In the genomic region with DNA sequence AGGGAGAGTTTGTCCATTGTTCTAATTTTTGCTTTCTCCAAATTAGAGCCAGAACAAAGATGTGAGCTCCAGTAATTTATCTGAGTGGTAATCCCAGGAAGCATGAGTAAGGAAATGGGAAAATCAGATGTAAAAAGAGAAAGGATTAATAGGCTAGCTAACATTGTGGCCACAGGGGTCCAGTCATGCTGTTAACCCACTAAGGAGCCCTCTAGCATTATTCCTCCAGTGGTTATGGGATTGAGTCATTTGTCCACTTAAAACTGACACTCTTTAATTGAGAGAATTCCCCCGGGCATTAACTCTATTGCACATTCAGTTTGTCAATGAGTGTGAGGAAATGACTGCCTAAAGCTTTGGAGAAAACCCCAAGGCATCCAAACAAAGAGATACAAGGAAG, we compare ENCODE assay signal across 18 cellular contexts.
DNase-seq lines count a peak whose midpoint lies in the region; ATAC-seq and TF ChIP-seq lines count a peak whose summit lies in the region.
"Had no signal": no experiment of that assay in that cellular context is flagged by ENCODE, and none has a peak within 500 bp of the region (broad histone marks: within the 10 kb centered on the region; RNA-seq: fewer than 3 reads in every experiment).

No MANE protein-coding gene starts in this region.

- H3K4me3 Mint-ChIP-seq in GM23338 (no peak overlapping the region), glutamatergic neuron (ENCODE audit: unreplicated experiment) (no peak overlapping the region)
- H3K4me3 Mint-ChIP-seq: CD4-positive, alpha-beta memory T cell had no signal

- no peaks in the 10 kb centered on the region for H4K20me1 ChIP-seq in GM23338 (replicated peaks; ENCODE audit: insufficient read depth)

- H3K9me3 Mint-ChIP-seq in GM23338, result no peaks in the 10 kb centered on the region
- H3K9me3 Mint-ChIP-seq in glutamatergic neuron (ENCODE audit: unreplicated experiment), result no peaks in the 10 kb centered on the region

- H3K27ac Mint-ChIP-seq in GM23338 (no peak overlapping the region), glutamatergic neuron (ENCODE audit: unreplicated experiment) (peak overlapping the region; percentile 67)
- H3K27ac Mint-ChIP-seq: CD4-positive, alpha-beta memory T cell had no signal

- ATAC-seq in GM23338 (no peak), GM21367 (IDR thresholded peaks at IDR 0.05; ENCODE audit: unreplicated experiment) (no peak)
- ATAC-seq: Panc1, Right ventricle myocardium inferior had no signal

- no peaks in the 10 kb centered on the region for H3K4me1 Mint-ChIP-seq in GM23338
- peaks cover 16% of the 10 kb centered on the region for H3K4me1 Mint-ChIP-seq in glutamatergic neuron (ENCODE audit: low read depth, unreplicated experiment)
- H3K4me1 Mint-ChIP-seq: CD4-positive, alpha-beta memory T cell had no signal

- no peaks in the 10 kb centered on the region for H3K9me2 ChIP-seq in GM23338 (ENCODE audit: insufficient read depth)
- H3K9me2 ChIP-seq: SK-N-SH had no signal

- WGBS in testis, 2 donors, result 75 to 89% methylated on average over 1 of the region's 1 CpG

- H3K4me2 ChIP-seq in GM23338, result no peak overlapping the region
- H3K4me2 ChIP-seq: SK-N-SH had no signal

- no peaks in the 10 kb centered on the region for H3K27me3 ChIP-seq in GM23338 (ENCODE audit: insufficient read depth)
- H3K27me3 ChIP-seq in testis, result no peaks in the 10 kb centered on the region

- no peak for TF ChIP-seq POLR2A in testis (IDR thresholded peaks at IDR 0.05)

- H3K36me3 Mint-ChIP-seq in GM23338 (ENCODE audit: low read depth) (no peaks in the 10 kb centered on the region), glutamatergic neuron (ENCODE audit: unreplicated experiment) (no peaks in the 10 kb centered on the region)
- H3K36me3 Mint-ChIP-seq: CD4-positive, alpha-beta memory T cell had no signal

- H3K27ac ChIP-seq in GM23338 (ENCODE audit: low read depth) (no peak overlapping the region), testis (no peak overlapping the region)
- H3K27ac ChIP-seq: 22Rv1 had no signal

- intact Hi-C loops in testis (cut with DNase I; ENCODE audit: low total_unique reads), result no loop called here

- H3K27me3 Mint-ChIP-seq in GM23338 (ENCODE audit: insufficient read depth, low read depth, poor library complexity), result no peaks in the 10 kb centered on the region
- peaks cover 2% of the 10 kb centered on the region for H3K27me3 Mint-ChIP-seq in glutamatergic neuron (ENCODE audit: unreplicated experiment)
- H3K27me3 Mint-ChIP-seq: CD4-positive, alpha-beta memory T cell had no signal

- peak overlapping the region; percentile 53 for H2AFZ ChIP-seq in GM23338

- H3K4me3 ChIP-seq in GM23338 (no peak overlapping the region), testis (no peak overlapping the region)

- TF ChIP-seq CTCF in GM23338 (conservative IDR thresholded peaks at IDR 0.05; ENCODE audit: low read depth in 2 of 2) (no peak), glutamatergic neuron (IDR thresholded peaks at IDR 0.05; ENCODE audit: partially characterized antibody, unreplicated experiment) (no peak), testis (IDR thresholded peaks at IDR 0.05) (no peak)

- peak in 2 of 3 experiments; percentile 19 to 71 for DNase-seq in NCI-H1417 (lab: John Stamatoyannopoulos, UW)
- no peak for DNase-seq in NCI-H1417 treated with DMSO at 0.1 percent for 48 hours (lab: John Stamatoyannopoulos, UW)
- DNase-seq in GM23338 (ENCODE audit: low spot score), result no peak
- DNase-seq in NCI-H69 (lab: John Stamatoyannopoulos, UW), result peak; percentile 99
- no peak for DNase-seq in glutamatergic neuron
- no peak for DNase-seq in testis
- no peak for DNase-seq in cerebellum (ENCODE audit: low spot score)
- DNase-seq: CD4-positive, alpha-beta memory T cell; IMR-90; Kasumi-1; NCI-H446 treated with DMSO at 0.1 percent for 48 hours; NCI-H82; SK-N-SH; T-helper 1 cell had no signal

- H3K36me3 ChIP-seq in GM23338 (ENCODE audit: insufficient read depth), result no peaks in the 10 kb centered on the region
- no peaks in the 10 kb centered on the region for H3K36me3 ChIP-seq in testis (ENCODE audit: low read depth, missing control alignments)

- H3K79me2 ChIP-seq in GM23338 (replicated peaks; ENCODE audit: insufficient read depth), result no peaks in the 10 kb centered on the region

- H3F3A ChIP-seq in GM23338 (replicated peaks; ENCODE audit: low read depth), result no peaks in the 10 kb centered on the region

- no peaks in the 10 kb centered on the region for H3K9me3 ChIP-seq in testis
- H3K9me3 ChIP-seq: SK-N-SH had no signal

- H3K4me1 ChIP-seq in GM23338 (ENCODE audit: insufficient read depth), result no peaks in the 10 kb centered on the region
- no peaks in the 10 kb centered on the region for H3K4me1 ChIP-seq in testis

TF ChIP-seq in GM23338, 12 proteins besides CTCF, POLR2A, EP300 and RAD21 (continues in another document):
- TF ChIP-seq POLR2AphosphoS5 (IDR thresholded peaks at IDR 0.05; ENCODE audit: low read depth), result no peak
- no peak for TF ChIP-seq ZNF331 (CRISPR knock-in tag; IDR thresholded peaks at IDR 0.05; ENCODE audit: low read depth)
- TF ChIP-seq, protein P1, sequence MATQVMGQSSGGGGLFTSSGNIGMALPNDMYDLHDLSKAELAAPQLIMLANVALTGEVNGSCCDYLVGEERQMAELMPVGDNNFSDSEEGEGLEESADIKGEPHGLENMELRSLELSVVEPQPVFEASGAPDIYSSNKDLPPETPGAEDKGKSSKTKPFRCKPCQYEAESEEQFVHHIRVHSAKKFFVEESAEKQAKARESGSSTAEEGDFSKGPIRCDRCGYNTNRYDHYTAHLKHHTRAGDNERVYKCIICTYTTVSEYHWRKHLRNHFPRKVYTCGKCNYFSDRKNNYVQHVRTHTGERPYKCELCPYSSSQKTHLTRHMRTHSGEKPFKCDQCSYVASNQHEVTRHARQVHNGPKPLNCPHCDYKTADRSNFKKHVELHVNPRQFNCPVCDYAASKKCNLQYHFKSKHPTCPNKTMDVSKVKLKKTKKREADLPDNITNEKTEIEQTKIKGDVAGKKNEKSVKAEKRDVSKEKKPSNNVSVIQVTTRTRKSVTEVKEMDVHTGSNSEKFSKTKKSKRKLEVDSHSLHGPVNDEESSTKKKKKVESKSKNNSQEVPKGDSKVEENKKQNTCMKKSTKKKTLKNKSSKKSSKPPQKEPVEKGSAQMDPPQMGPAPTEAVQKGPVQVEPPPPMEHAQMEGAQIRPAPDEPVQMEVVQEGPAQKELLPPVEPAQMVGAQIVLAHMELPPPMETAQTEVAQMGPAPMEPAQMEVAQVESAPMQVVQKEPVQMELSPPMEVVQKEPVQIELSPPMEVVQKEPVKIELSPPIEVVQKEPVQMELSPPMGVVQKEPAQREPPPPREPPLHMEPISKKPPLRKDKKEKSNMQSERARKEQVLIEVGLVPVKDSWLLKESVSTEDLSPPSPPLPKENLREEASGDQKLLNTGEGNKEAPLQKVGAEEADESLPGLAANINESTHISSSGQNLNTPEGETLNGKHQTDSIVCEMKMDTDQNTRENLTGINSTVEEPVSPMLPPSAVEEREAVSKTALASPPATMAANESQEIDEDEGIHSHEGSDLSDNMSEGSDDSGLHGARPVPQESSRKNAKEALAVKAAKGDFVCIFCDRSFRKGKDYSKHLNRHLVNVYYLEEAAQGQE (IDR thresholded peaks at IDR 0.05; ENCODE audit: unreplicated experiment), result no peak
- TF ChIP-seq, protein P2, sequence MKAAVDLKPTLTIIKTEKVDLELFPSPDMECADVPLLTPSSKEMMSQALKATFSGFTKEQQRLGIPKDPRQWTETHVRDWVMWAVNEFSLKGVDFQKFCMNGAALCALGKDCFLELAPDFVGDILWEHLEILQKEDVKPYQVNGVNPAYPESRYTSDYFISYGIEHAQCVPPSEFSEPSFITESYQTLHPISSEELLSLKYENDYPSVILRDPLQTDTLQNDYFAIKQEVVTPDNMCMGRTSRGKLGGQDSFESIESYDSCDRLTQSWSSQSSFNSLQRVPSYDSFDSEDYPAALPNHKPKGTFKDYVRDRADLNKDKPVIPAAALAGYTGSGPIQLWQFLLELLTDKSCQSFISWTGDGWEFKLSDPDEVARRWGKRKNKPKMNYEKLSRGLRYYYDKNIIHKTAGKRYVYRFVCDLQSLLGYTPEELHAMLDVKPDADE (IDR thresholded peaks at IDR 0.05), result no peak
- no peak for TF ChIP-seq ZNF114 (CRISPR knock-in tag; IDR thresholded peaks at IDR 0.05)
- TF ChIP-seq NANOG (IDR thresholded peaks at IDR 0.05; ENCODE audit: borderline replicate concordance), result no peak
- TF ChIP-seq STAT1 (IDR thresholded peaks at IDR 0.05; ENCODE audit: unreplicated experiment), result no peak
- TF ChIP-seq EZH2 (IDR thresholded peaks at IDR 0.05; ENCODE audit: low read depth, unreplicated experiment), result no peak
- no peak for TF ChIP-seq EZH2phosphoT487 (IDR thresholded peaks at IDR 0.05; ENCODE audit: unreplicated experiment)

Comparison
In these comparisons a context has a peak if more than half of its experiments do, and no peak if none do; other contexts are left out.
1. DNase-seq: peak in NCI-H1417 (2 of 3) and NCI-H69 (single experiment); none in NCI-H1417 treated with DMSO at 0.1 percent for 48 hours (single experiment), GM23338 (single experiment), glutamatergic neuron (single experiment), testis (single experiment) and cerebellum (single experiment).